18 cellular contexts compared by ENCODE assay signal in the genomic region with DNA sequence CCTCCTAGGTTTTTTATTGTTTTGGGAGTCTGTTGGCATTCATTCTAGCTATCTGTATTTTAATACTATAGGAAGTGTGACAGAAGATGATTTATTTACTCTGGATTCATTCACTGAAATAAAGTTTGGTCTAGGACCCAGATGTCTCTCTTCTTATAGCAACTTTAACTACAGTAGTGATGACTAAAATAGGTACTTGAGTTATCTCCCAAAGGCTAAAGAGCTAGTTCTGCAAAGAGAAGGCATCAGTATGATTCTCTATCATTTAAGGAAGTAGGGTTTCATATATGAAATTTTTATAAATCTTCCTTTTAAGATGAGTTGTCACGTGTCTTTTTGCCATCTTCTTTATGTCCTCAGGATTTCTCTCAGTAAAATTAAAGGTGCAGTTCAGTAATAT.
"Had no signal": no experiment of that assay in that cellular context is flagged by ENCODE, and none has a peak within 500 bp of the region (broad histone marks: within the 10 kb centered on the region; RNA-seq: fewer than 3 reads in every experiment).

No MANE protein-coding gene starts in this region.

- ATAC-seq: activated CD4-positive, alpha-beta T cell treated with anti-CD3 and anti-CD28 coated beads for 36 hours; activated CD8-positive, alpha-beta memory T cell treated with anti-CD3 and anti-CD28 coated beads, Interleukin-2, amount 10 ng/mL, durations not matched to agents 7 days and 5 days; activated CD8-positive, alpha-beta T cell treated with anti-CD3 and anti-CD28 coated beads, Interleukin-2, amount 10 ng/mL, durations not matched to agents 7 days and 5 days; activated T-cell treated with anti-CD3 and anti-CD28 coated beads, Interleukin-2, amount 50 U/mL, for 72 hours; body of pancreas; right lobe of liver had no signal

- DNase-seq: activated CD4-positive, alpha-beta T cell treated with anti-CD3 and anti-CD28 coated beads for 36 hours; activated CD4-positive, CD25-positive, alpha-beta regulatory T cell; activated CD8-positive, alpha-beta memory T cell treated with anti-CD3 and anti-CD28 coated beads, Interleukin-2, amount 10 ng/mL, durations not matched to agents 7 days and 5 days; activated CD8-positive, alpha-beta T cell treated with anti-CD3 and anti-CD28 coated beads, Interleukin-2, amount 10 ng/mL, durations not matched to agents 7 days and 5 days; activated naive CD4-positive, alpha-beta T cell treated with anti-CD3 and anti-CD28 coated beads for 36 hours; activated naive CD8-positive, alpha-beta T cell treated with anti-CD3 and anti-CD28 coated beads for 36 hours; activated T-cell treated with anti-CD3 and anti-CD28 coated beads, Interleukin-2, amount 50 U/mL, for 72 hours; adrenal gland; aorta; body of pancreas; effector CD8-positive, alpha-beta T cell; glutamatergic neuron; islet precursor cell; left ventricle myocardium inferior; right lobe of liver; stimulated activated CD4-positive, alpha-beta T cell treated with anti-CD3 and anti-CD28 coated beads, Interleukin-2, amount 100 ng/mL, for 48 hours; T1000; trophoblast cell had no signal
